ENCODE assay signal across 29 cellular contexts in the genomic region with DNA sequence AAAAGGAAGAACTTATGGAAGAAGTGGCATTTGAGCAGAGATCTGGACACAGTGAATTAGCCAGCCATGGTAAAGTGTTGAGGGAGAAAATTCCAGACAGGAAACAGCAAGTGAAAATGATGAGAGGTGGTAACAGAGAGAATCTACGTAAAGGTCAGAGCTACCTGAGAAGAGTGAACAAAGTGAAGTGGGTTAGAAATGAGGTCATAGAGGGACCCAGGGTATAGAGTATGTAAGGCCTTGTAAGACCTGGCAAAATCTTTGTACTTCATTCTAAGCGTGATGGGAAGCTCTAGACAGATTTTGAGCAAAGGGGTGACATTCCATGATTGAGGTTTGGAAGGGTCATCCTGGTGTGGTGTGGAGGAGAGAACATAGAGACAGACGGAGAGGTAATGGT.
"Had no signal": no experiment of that assay in that cellular context is flagged by ENCODE, and none has a peak within 500 bp of the region (broad histone marks: within the 10 kb centered on the region; RNA-seq: fewer than 3 reads in every experiment).

No MANE protein-coding gene starts in this region.

- H3K27me3 Mint-ChIP-seq: naive B cell; natural killer cell treated with Interleukin-12 subunit alpha and Interleukin-12 subunit beta and Interleukin-15 and Interleukin-18, amount 100 ng/mL, for 72 hours; progenitor cell of endocrine pancreas; type B pancreatic cell had no signal

- H3K4me1 Mint-ChIP-seq: nephron progenitor cell, neural crest cell had no signal

- H3K27ac Mint-ChIP-seq: naive B cell; naive thymus-derived CD8-positive, alpha-beta T cell; natural killer cell treated with Interleukin-12 subunit alpha and Interleukin-12 subunit beta and Interleukin-15 and Interleukin-18, amount 100 ng/mL, for 72 hours; nephron progenitor cell; progenitor cell of endocrine pancreas; stimulated activated naive CD8-positive, alpha-beta T cell treated with anti-CD3 and anti-CD28 coated beads, Interleukin-15, amount 100 ng/mL, for 72 hours; type B pancreatic cell had no signal

- H3K36me3 Mint-ChIP-seq: naive B cell; naive thymus-derived CD8-positive, alpha-beta T cell; natural killer cell treated with Interleukin-12 subunit alpha and Interleukin-12 subunit beta and Interleukin-15 and Interleukin-18, amount 100 ng/mL, for 72 hours; type B pancreatic cell had no signal

- H3K9me3 Mint-ChIP-seq: natural killer cell treated with Interleukin-12 subunit alpha and Interleukin-12 subunit beta and Interleukin-15 and Interleukin-18, amount 100 ng/mL, for 72 hours; nephron progenitor cell had no signal

- DNase-seq: naive B cell; naive thymus-derived CD8-positive, alpha-beta T cell; nephron progenitor cell; nucleus accumbens; ovary; posterior cingulate gyrus; psoas muscle; right cardiac atrium; right lobe of liver; sigmoid colon; small intestine; stimulated activated CD4-positive, alpha-beta T cell treated with anti-CD3 and anti-CD28 coated beads, Interleukin-15, amount 100 ng/mL, for 24 hours; stimulated activated CD4-positive, alpha-beta T cell treated with anti-CD3 and anti-CD28 coated beads, Interleukin-2, amount 100 ng/mL, for 24 hours; stimulated activated CD4-positive, alpha-beta T cell treated with anti-CD3 and anti-CD28 coated beads, Interleukin-4, amount 100 ng/mL, for 1 hour; stimulated activated CD4-positive, alpha-beta T cell treated with anti-CD3 and anti-CD28 coated beads, Interleukin-4, amount 100 ng/mL, for 4 hours; stimulated activated CD8-positive, alpha-beta memory T cell treated with anti-CD3 and anti-CD28 coated beads, Interleukin-4, amount 100 ng/mL, for 48 hours; stimulated activated naive CD4-positive, alpha-beta T cell; stimulated activated naive CD8-positive, alpha-beta T cell treated with anti-CD3 and anti-CD28 coated beads, Interleukin-15, amount 100 ng/mL, for 72 hours; stimulated activated naive CD8-positive, alpha-beta T cell treated with anti-CD3 and anti-CD28 coated beads, Interleukin-15, Interleukin-2, amounts not matched to agents 100 U/mL and 50 U/mL, for 24 hours; substantia nigra; testis; tibial artery; transverse colon; upper lobe of right lung; uterus had no signal

- H3K4me3 Mint-ChIP-seq: naive B cell; naive thymus-derived CD8-positive, alpha-beta T cell; natural killer cell treated with Interleukin-12 subunit alpha and Interleukin-12 subunit beta and Interleukin-15 and Interleukin-18, amount 100 ng/mL, for 72 hours; nephron progenitor cell; neural crest cell; stimulated activated naive CD8-positive, alpha-beta T cell treated with anti-CD3 and anti-CD28 coated beads, Interleukin-15, amount 100 ng/mL, for 72 hours; type B pancreatic cell had no signal

- ATAC-seq: naive thymus-derived CD8-positive, alpha-beta T cell; natural killer cell treated with Interleukin-12 subunit alpha and Interleukin-12 subunit beta and Interleukin-15 and Interleukin-18, amount 100 ng/mL, for 72 hours; psoas muscle; right cardiac atrium; right lobe of liver; stimulated activated naive CD8-positive, alpha-beta T cell treated with anti-CD3 and anti-CD28 coated beads, Interleukin-15, Interleukin-2, amounts not matched to agents 100 U/mL and 50 U/mL, for 24 hours; upper lobe of right lung had no signal
